Comparison of ENCODE assay signal across 7 cellular contexts in the genomic region with DNA sequence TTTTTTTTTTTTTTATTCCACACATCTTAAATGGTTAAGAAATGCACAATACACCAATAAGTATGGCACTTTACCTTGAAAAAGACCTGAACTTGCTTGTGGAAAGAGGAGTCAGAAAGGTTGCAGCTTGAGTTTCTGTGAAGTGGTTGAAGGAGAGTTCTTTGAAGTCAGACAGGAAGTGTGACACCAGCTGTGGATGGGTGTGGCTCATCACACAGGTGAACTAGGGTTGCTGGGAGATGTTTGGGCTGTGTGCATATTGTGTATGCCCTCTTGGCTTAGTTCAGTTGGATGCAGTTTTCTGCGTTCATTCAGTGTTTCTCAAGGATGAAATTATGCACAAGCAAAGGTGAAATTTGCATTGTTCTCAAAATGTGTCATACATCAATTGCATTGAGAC. TPM values are rescaled to one million over a fixed set of nuclear protein-coding genes. Genes with fewer than 3 reads are reported as not detected.
DNase-seq lines count a peak whose midpoint lies in the region; ATAC-seq and TF ChIP-seq lines count a peak whose summit lies in the region.

No MANE protein-coding gene starts in this region.

- no peak overlapping the region for H2BK120ac ChIP-seq in mesendoderm (ENCODE audit: low read depth, low read length)

- H2BK15ac ChIP-seq in mesendoderm (replicated peaks; ENCODE audit: low read depth), result no peak overlapping the region

- peak overlapping the region; percentile 71 for H3K4me3 Mint-ChIP-seq in T-helper 17 cell
- peak overlapping the region; percentile 72 for H3K4me3 Mint-ChIP-seq in activated naive CD8-positive, alpha-beta T cell treated with anti-CD3 and anti-CD28 coated beads, Interleukin-2, amount 10 ng/mL, durations not matched to agents 7 days and 5 days

- H3K18ac ChIP-seq in mesendoderm (ENCODE audit: low read length), result no peak overlapping the region

- H3K56ac ChIP-seq in mesendoderm (ENCODE audit: low read length), result no peak overlapping the region

- H3K9me3 ChIP-seq in HEK293 (ENCODE audit: control insufficient read depth, insufficient read depth, low read depth, low read length) (no peaks in the 10 kb centered on the region), T-helper 17 cell (ENCODE audit: control insufficient read depth, low read length, poor library complexity, severe bottlenecking) (no peaks in the 10 kb centered on the region)

- no peak for TF ChIP-seq CTCF in HEK293 (tag by site-specific recombination; IDR thresholded peaks at IDR 0.05)

- H3K4me3 ChIP-seq in HEK293 (ENCODE audit: low read depth, low read length), result no peak overlapping the region
- no peak overlapping the region for H3K4me3 ChIP-seq in mesendoderm (ENCODE audit: low read length)

- peaks cover 66% of the 10 kb centered on the region for H3K79me2 ChIP-seq in mesendoderm (ENCODE audit: control insufficient read depth, insufficient read depth, low read length)

- H3K4ac ChIP-seq in mesendoderm (ENCODE audit: low read depth, low read length), result no peak overlapping the region

- H3K27ac ChIP-seq in HEK293 (ENCODE audit: extremely low read depth, low read depth, low read length) (no peak overlapping the region), mesendoderm (ENCODE audit: low read depth, low read length) (no peak overlapping the region)

- no peaks in the 10 kb centered on the region for H3K27me3 Mint-ChIP-seq in T-helper 17 cell
- no peaks in the 10 kb centered on the region for H3K27me3 Mint-ChIP-seq in activated naive CD8-positive, alpha-beta T cell treated with anti-CD3 and anti-CD28 coated beads, Interleukin-2, amount 10 ng/mL, durations not matched to agents 7 days and 5 days

- POLR2A ChIA-PET in HEK293 (lab: Yijun Ruan, JAX), result interaction anchor here (0.5 to 0.7 kb wide), 2 partner anchors 9 to 25 kb away, joined by 5 read pairs; no protein-coding TSS in a partner anchor
- POLR2A ChIA-PET in activated naive CD8-positive, alpha-beta T cell treated with anti-CD3 and anti-CD28 coated beads, Interleukin-2, amount 10 ng/mL, durations not matched to agents 7 days and 5 days (lab: Charles Lee), result interaction anchor here (1.3 to 1.6 kb wide), 2 partner anchors 29 to 30 kb away, joined by 4 read pairs; no protein-coding TSS in a partner anchor

- H3K9ac ChIP-seq in mesendoderm (ENCODE audit: low read length), result no peak overlapping the region

- no peaks in the 10 kb centered on the region for H3K27me3 ChIP-seq in mesendoderm (ENCODE audit: insufficient read depth, low read length, poor library complexity)

- H2AK5ac ChIP-seq in mesendoderm (ENCODE audit: low read length), result no peak overlapping the region

- no peaks in the 10 kb centered on the region for H3K9me3 Mint-ChIP-seq in activated naive CD8-positive, alpha-beta T cell treated with anti-CD3 and anti-CD28 coated beads, Interleukin-2, amount 10 ng/mL, durations not matched to agents 7 days and 5 days

- peaks cover 5% of the 10 kb centered on the region for H3K36me3 Mint-ChIP-seq in T-helper 17 cell (ENCODE audit: low read depth)
- peaks cover 31% of the 10 kb centered on the region for H3K36me3 Mint-ChIP-seq in activated naive CD8-positive, alpha-beta T cell treated with anti-CD3 and anti-CD28 coated beads, Interleukin-2, amount 10 ng/mL, durations not matched to agents 7 days and 5 days

- no peak overlapping the region for H3K23ac ChIP-seq in mesendoderm (ENCODE audit: low read length)

- no peak overlapping the region for H3K4me2 ChIP-seq in mesendoderm (ENCODE audit: low read length)

- H3K4me1 ChIP-seq in HEK293 (ENCODE audit: control insufficient read depth, insufficient read depth, low read length) (peaks cover 15% of the 10 kb centered on the region), mesendoderm (ENCODE audit: control insufficient read depth, low read depth, low read length) (peaks cover 8% of the 10 kb centered on the region)

- no peak overlapping the region for H4K5ac ChIP-seq in mesendoderm (ENCODE audit: low read length)

- no peak overlapping the region for H2BK5ac ChIP-seq in mesendoderm (ENCODE audit: low read length)

- CTCF ChIA-PET in HEK293 (lab: Yijun Ruan, JAX), result interaction anchor here (0.6 kb wide), 1 partner anchor 545 kb away, joined by 3 read pairs; no protein-coding TSS in a partner anchor

- H3K79me1 ChIP-seq in mesendoderm (ENCODE audit: low read length), result peaks cover 41% of the 10 kb centered on the region

- peak overlapping the region; percentile 100 for H3K27ac Mint-ChIP-seq in T-helper 17 cell
- peak overlapping the region; percentile 97 for H3K27ac Mint-ChIP-seq in activated naive CD8-positive, alpha-beta T cell treated with anti-CD3 and anti-CD28 coated beads, Interleukin-2, amount 10 ng/mL, durations not matched to agents 7 days and 5 days

- no CpG with 5 or more reads among the region's 1 CpG for WGBS in mesendoderm (ENCODE audit: extremely low coverage, insufficient coverage, low lambda C conversion rate)

- DNase-seq in T-helper 17 cell (peak; percentile 34 to 62 (median 51)), mesendoderm (no peak), retina (no peak), GM03348 (ENCODE audit: low spot score) (no peak)
- DNase-seq in activated naive CD8-positive, alpha-beta T cell treated with anti-CD3 and anti-CD28 coated beads, Interleukin-2, amount 10 ng/mL, durations not matched to agents 7 days and 5 days, result no peak
- DNase-seq in stimulated activated CD8-positive, alpha-beta memory T cell treated with anti-CD3 and anti-CD28 coated beads, Interleukin-4, amount 100 ng/mL, for 48 hours, result peak; percentile 60

- H3K4me1 Mint-ChIP-seq in T-helper 17 cell, result peaks cover 70% of the 10 kb centered on the region
- peaks cover 70% of the 10 kb centered on the region for H3K4me1 Mint-ChIP-seq in activated naive CD8-positive, alpha-beta T cell treated with anti-CD3 and anti-CD28 coated beads, Interleukin-2, amount 10 ng/mL, durations not matched to agents 7 days and 5 days

- ATAC-seq in T-helper 17 cell, result peak; percentile 87
- ATAC-seq in activated naive CD8-positive, alpha-beta T cell treated with anti-CD3 and anti-CD28 coated beads, Interleukin-2, amount 10 ng/mL, durations not matched to agents 7 days and 5 days (ENCODE audit: low read depth), result peak; percentile 73

- H3K36me3 ChIP-seq in HEK293 (ENCODE audit: control insufficient read depth in 2 of 2, insufficient read depth in 1 of 2, low read length in 2 of 2) (peaks cover 58 to 93% of the 10 kb centered on the region in 2 experiments), mesendoderm (ENCODE audit: control insufficient read depth, insufficient read depth, low read length) (peaks cover 30% of the 10 kb centered on the region)

- no peak overlapping the region for H4K8ac ChIP-seq in mesendoderm (ENCODE audit: low read depth, low read length)

TF ChIP-seq in HEK293, 187 proteins besides CTCF, POLR2A, EP300 and RAD21:
- TF ChIP-seq KLF1 (tag by site-specific recombination; IDR thresholded peaks at IDR 0.05) (peak; percentile 33; the same call in 1 of the 2 replicates), ZNF664 (tag by site-specific recombination; IDR thresholded peaks at IDR 0.05) (no peak)
TF ChIP-seq in HEK293: peak in this region for 1.

RNA-seq across cellular contexts. Expression of a gene that starts 6.3 kb away (rescaled TPM):
- total RNA-seq in T-helper 17 cell, result 10 to 100 TPM; 32.2 to 41.0 TPM
- total RNA-seq in activated naive CD8-positive, alpha-beta T cell treated with anti-CD3 and anti-CD28 coated beads, Interleukin-2, amount 10 ng/mL, durations not matched to agents 7 days and 5 days, result 10 to 100 TPM; 38.2 to 42.5 TPM
- 53.8 TPM for polyA plus RNA-seq in mesendoderm (2013, experiment 1 of 2)
- 56.0 TPM for polyA plus RNA-seq in mesendoderm (2013, experiment 2 of 2)

RNA-seq across cellular contexts. Expression of a gene that starts 11.4 kb away (rescaled TPM):
- total RNA-seq in T-helper 17 cell, result 100 to 1,000 TPM; 124 to 141 TPM
- total RNA-seq in activated naive CD8-positive, alpha-beta T cell treated with anti-CD3 and anti-CD28 coated beads, Interleukin-2, amount 10 ng/mL, durations not matched to agents 7 days and 5 days, result 100 to 1,000 TPM; 209 to 215 TPM
- polyA plus RNA-seq in mesendoderm (2013, experiment 1 of 2), result 2.1 TPM
- 2.6 TPM for polyA plus RNA-seq in mesendoderm (2013, experiment 2 of 2)

Comparison
In these comparisons a context has a peak if more than half of its experiments do, and no peak if none do; other contexts are left out.
1. DNase-seq: peak in T-helper 17 cell (3 of 3) and stimulated activated CD8-positive, alpha-beta memory T cell treated with anti-CD3 and anti-CD28 coated beads, Interleukin-4, amount 100 ng/mL, for 48 hours (single experiment); none in activated naive CD8-positive, alpha-beta T cell treated with anti-CD3 and anti-CD28 coated beads, Interleukin-2, amount 10 ng/mL, durations not matched to agents 7 days and 5 days (single experiment), mesendoderm (single experiment), retina (single experiment) and GM03348 (single experiment).